Comparison of ENCODE assay signal across 1 cellular context in the genomic region with DNA sequence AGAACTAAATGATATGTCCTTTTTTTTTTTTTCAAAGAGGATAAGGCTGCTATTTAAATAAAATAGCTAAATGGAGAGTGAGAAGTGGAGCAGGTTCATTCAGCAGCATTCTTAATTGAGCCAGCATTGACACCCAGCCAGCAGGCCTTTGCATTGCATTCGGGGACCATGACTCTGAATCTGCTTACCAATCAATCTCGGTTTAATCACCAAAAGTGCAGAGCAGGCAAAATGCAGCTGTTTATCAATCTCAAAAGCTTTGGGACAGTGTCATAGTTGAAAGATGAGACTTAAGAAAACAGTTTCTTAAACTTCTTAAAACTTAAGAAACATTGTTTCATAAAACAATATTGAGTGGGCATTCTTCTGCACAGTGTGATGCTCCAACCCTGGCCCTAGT.
A peak's percentile ranks its signal among the peaks of the same experiment; 100 is the strongest.
TF ChIP-seq lines count a peak whose summit lies in the region.

No MANE protein-coding gene starts in this region.

TF ChIP-seq in HepG2, 621 proteins besides CTCF, POLR2A, EP300 and RAD21:
- peak; percentile 20 to 53; a peak in 2 of 4 replicates for TF ChIP-seq MAFK (conservative IDR thresholded peaks at IDR 0.05 in 1 of 2, IDR thresholded peaks at IDR 0.05 in 1 of 2; ENCODE audit: low read length in 2 of 2)
- TF ChIP-seq MAFF (IDR thresholded peaks at IDR 0.05; ENCODE audit: low read depth, low read length), result 0 out of 2 replicates have a peak, but pooled peaks have one; percentile 9
- TF ChIP-seq, protein P1, sequence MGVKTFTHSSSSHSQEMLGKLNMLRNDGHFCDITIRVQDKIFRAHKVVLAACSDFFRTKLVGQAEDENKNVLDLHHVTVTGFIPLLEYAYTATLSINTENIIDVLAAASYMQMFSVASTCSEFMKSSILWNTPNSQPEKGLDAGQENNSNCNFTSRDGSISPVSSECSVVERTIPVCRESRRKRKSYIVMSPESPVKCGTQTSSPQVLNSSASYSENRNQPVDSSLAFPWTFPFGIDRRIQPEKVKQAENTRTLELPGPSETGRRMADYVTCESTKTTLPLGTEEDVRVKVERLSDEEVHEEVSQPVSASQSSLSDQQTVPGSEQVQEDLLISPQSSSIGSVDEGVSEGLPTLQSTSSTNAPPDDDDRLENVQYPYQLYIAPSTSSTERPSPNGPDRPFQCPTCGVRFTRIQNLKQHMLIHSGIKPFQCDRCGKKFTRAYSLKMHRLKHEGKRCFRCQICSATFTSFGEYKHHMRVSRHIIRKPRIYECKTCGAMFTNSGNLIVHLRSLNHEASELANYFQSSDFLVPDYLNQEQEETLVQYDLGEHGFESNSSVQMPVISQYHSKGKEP (CRISPR knock-in tag; IDR thresholded peaks at IDR 0.05), result no peak
